Comparison of ENCODE assay signal across 17 cellular contexts in genomic region chr16:75102595-75102994, GRCh38.
"Had no signal": no experiment of that assay in that cellular context is flagged by ENCODE, and none has a peak within 500 bp of the region (broad histone marks: within the 10 kb centered on the region; RNA-seq: fewer than 3 reads in every experiment).

No MANE protein-coding gene starts in this region.

- H3K27me3 Mint-ChIP-seq: activated naive CD8-positive, alpha-beta T cell treated with anti-CD3 and anti-CD28 coated beads, Interleukin-2, amount 50 U/mL, for 24 hours; dendritic cell treated with granulocyte-macrophage colony-stimulating factor and Interleukin-4, amounts not matched to agents 40 ng/mL and 50 ng/mL, for 4 days had no signal

- H3K36me3 ChIP-seq: breast epithelium, gastrocnemius medialis, lower lobe of right lung, neutrophil, thyroid gland had no signal

- H3K27ac ChIP-seq: breast epithelium, heart left ventricle, lower lobe of right lung, neutrophil, parathyroid adenoma, SK-N-MC, thyroid gland had no signal

- H3K9ac ChIP-seq: parathyroid adenoma had no signal

- H3K27ac Mint-ChIP-seq: activated naive CD8-positive, alpha-beta T cell treated with anti-CD3 and anti-CD28 coated beads, Interleukin-2, amount 50 U/mL, for 24 hours; dendritic cell treated with granulocyte-macrophage colony-stimulating factor and Interleukin-4, amounts not matched to agents 40 ng/mL and 50 ng/mL, for 4 days; stimulated activated naive B cell treated with anti-CD40 and anti-IgM and Interleukin-4, amounts not matched to agents 10 μg/mL and 1 μg/mL and 100 μg/mL, for 72 hours had no signal

- H3K9me3 Mint-ChIP-seq: dendritic cell treated with granulocyte-macrophage colony-stimulating factor and Interleukin-4, amounts not matched to agents 40 ng/mL and 50 ng/mL, for 4 days had no signal

- H3K4me3 ChIP-seq: breast epithelium, gastrocnemius medialis, heart left ventricle, lower lobe of right lung, SK-N-MC, thyroid gland had no signal

- DNase-seq: activated CD4-positive, CD25-positive, alpha-beta regulatory T cell; activated naive CD4-positive, alpha-beta T cell; activated naive CD8-positive, alpha-beta T cell treated with anti-CD3 and anti-CD28 coated beads, Interleukin-2, amount 50 U/mL, for 24 hours; effector memory CD4-positive, alpha-beta T cell; gastrocnemius medialis; heart left ventricle; left cardiac atrium; lower lobe of right lung; midbrain; retina; stimulated activated naive B cell treated with anti-CD40 and anti-IgM and Interleukin-4, amounts not matched to agents 10 μg/mL and 1 μg/mL and 100 μg/mL, for 72 hours; thyroid gland had no signal

- ATAC-seq: activated naive CD8-positive, alpha-beta T cell treated with anti-CD3 and anti-CD28 coated beads, Interleukin-2, amount 50 U/mL, for 24 hours; gastrocnemius medialis; heart left ventricle; left cardiac atrium; lower lobe of right lung; stimulated activated naive B cell treated with anti-CD40 and anti-IgM and Interleukin-4, amounts not matched to agents 10 μg/mL and 1 μg/mL and 100 μg/mL, for 72 hours had no signal

- H3K4me3 Mint-ChIP-seq: activated naive CD8-positive, alpha-beta T cell treated with anti-CD3 and anti-CD28 coated beads, Interleukin-2, amount 50 U/mL, for 24 hours; dendritic cell treated with granulocyte-macrophage colony-stimulating factor and Interleukin-4, amounts not matched to agents 40 ng/mL and 50 ng/mL, for 4 days; stimulated activated naive B cell treated with anti-CD40 and anti-IgM and Interleukin-4, amounts not matched to agents 10 μg/mL and 1 μg/mL and 100 μg/mL, for 72 hours had no signal

- H3K9me3 ChIP-seq: breast epithelium, gastrocnemius medialis, heart left ventricle, lower lobe of right lung, neutrophil, thyroid gland had no signal

- H3K27me3 ChIP-seq: breast epithelium, gastrocnemius medialis, heart left ventricle, neutrophil, thyroid gland had no signal
